ENCODE assay signal across 8 cellular contexts in genomic region chr3:100333970-100334339, GRCh38. TPM values are rescaled to one million over a fixed set of nuclear protein-coding genes. Genes with fewer than 3 reads are reported as not detected.
A peak's percentile ranks its signal among the peaks of the same experiment; 100 is the strongest.
DNase-seq lines count a peak whose midpoint lies in the region; ATAC-seq, FAIRE-seq and TF ChIP-seq lines count a peak whose summit lies in the region.

No MANE protein-coding gene starts in this region.

- TF ChIP-seq CTCF in WI38 (IDR thresholded peaks at IDR 0.05; ENCODE audit: low read depth, low read length) (no peak), glutamatergic neuron (IDR thresholded peaks at IDR 0.05; ENCODE audit: partially characterized antibody, unreplicated experiment) (no peak), gastrocnemius medialis (IDR thresholded peaks at IDR 0.05 in 4 of 5, conservative IDR thresholded peaks at IDR 0.05 in 1 of 5) (no peak), lower leg skin (IDR thresholded peaks at IDR 0.05) (no peak)

- in situ Hi-C loops in gastrocnemius medialis (cut with MboI; ENCODE audit: low sequenced_read_pairs in 4 of 4) = loop anchor here in 1 of 4 donors (25.0 kb wide), 1 partner anchor 253 kb away; no protein-coding TSS in a partner anchor

- no peak overlapping the region for H3K27ac Mint-ChIP-seq in glutamatergic neuron (ENCODE audit: unreplicated experiment)

- peaks cover 0 to 10% of the 10 kb centered on the region in 2 donors for H3K4me1 ChIP-seq in gastrocnemius medialis

- peak overlapping the region; percentile 85 to 89 (median 88) for H3K27ac ChIP-seq in gastrocnemius medialis

- 51 to 59% methylated on average over 9 of the region's 9 CpGs for WGBS in lower leg skin, 2 donors

- H3K9me3 Mint-ChIP-seq in glutamatergic neuron (ENCODE audit: unreplicated experiment) = peaks cover 9% of the 10 kb centered on the region

- H3K9me3 ChIP-seq in gastrocnemius medialis = no peaks in the 10 kb centered on the region

- H3K4me3 Mint-ChIP-seq in glutamatergic neuron (ENCODE audit: unreplicated experiment) = peak overlapping the region; percentile 87

- ATAC-seq in gastrocnemius medialis = peak; percentile 21 to 22

- peak overlapping the region; percentile 70 for H3K4me3 ChIP-seq in WI38 (ENCODE audit: low read depth, low read length)
- H3K4me3 ChIP-seq in gastrocnemius medialis = peak overlapping the region; percentile 59 to 68 (median 64)
- H3K4me3 ChIP-seq in lower leg skin (ENCODE audit: low read depth, poor library complexity, severe bottlenecking) = no peak overlapping the region

- no peak for FAIRE-seq in GM12891 (lab: Jason Lieb, UNC)

- H3K4me1 Mint-ChIP-seq in glutamatergic neuron (ENCODE audit: low read depth, unreplicated experiment) = peaks cover 8% of the 10 kb centered on the region

- TF ChIP-seq POLR2A in GM12891 (IDR thresholded peaks at IDR 0.05; ENCODE audit: low read depth, low read length) (no peak), gastrocnemius medialis (IDR thresholded peaks at IDR 0.05) (no peak), lower leg skin (IDR thresholded peaks at IDR 0.05) (no peak)

- H3K36me3 ChIP-seq in gastrocnemius medialis = no peaks in the 10 kb centered on the region

- no peaks in the 10 kb centered on the region for H3K36me3 Mint-ChIP-seq in glutamatergic neuron (ENCODE audit: unreplicated experiment)

- intact Hi-C loops in gastrocnemius medialis (cut with DNase I; ENCODE audit: low total_unique reads) (loop anchor here (1.0 to 10.0 kb wide), 4 partner anchors 67 to 517 kb away; partner anchors contain the start of genes CMSS1, LNP1, TBC1D23 and TOMM70), lower leg skin (cut with DNase I; ENCODE audit: low total_unique reads) (no loop called here)

- H3K27me3 ChIP-seq in gastrocnemius medialis = no peaks in the 10 kb centered on the region

- DNase-seq in GM12891 (ENCODE audit: insufficient read length, low spot score) = peak; percentile 9
- DNase-seq in glutamatergic neuron = no peak
- DNase-seq in gastrocnemius medialis = no peak
- DNase-seq in lower leg skin (ENCODE audit: low spot score in 2 of 2) = no peak
- DNase-seq in D341Med (ENCODE audit: low spot score) = no peak
- no peak for DNase-seq in dermis blood vessel endothelial cell
- DNase-seq in SKM-1 (lab: John Stamatoyannopoulos, UW; ENCODE audit: unreplicated experiment) = no peak

- peaks cover 4% of the 10 kb centered on the region for H3K27me3 Mint-ChIP-seq in glutamatergic neuron (ENCODE audit: unreplicated experiment)

TF ChIP-seq in GM12891, 5 proteins besides CTCF, POLR2A, EP300 and RAD21:
- TF ChIP-seq POLR2AphosphoS5 (IDR thresholded peaks at IDR 0.05; ENCODE audit: low read depth, low read length) = no peak
- no peak for TF ChIP-seq PAX5 (IDR thresholded peaks at IDR 0.05; ENCODE audit: insufficient read depth, low read length, severe bottlenecking)
- TF ChIP-seq SPI1 (IDR thresholded peaks at IDR 0.05; ENCODE audit: low read depth, low read length) = no peak
- TF ChIP-seq TAF1 (IDR thresholded peaks at IDR 0.05; ENCODE audit: low read depth, low read length) = no peak
- no peak for TF ChIP-seq POU2F2 (IDR thresholded peaks at IDR 0.05; ENCODE audit: low read depth, low read length)

RNA-seq across cellular contexts. Expression of gene NIT2, which starts 0.6 kb away (rescaled TPM):
- polyA plus RNA-seq in GM12891 (2012; ENCODE audit: low read depth, missing spikeins) = 87.6 TPM
- 39.6 TPM for total RNA-seq in glutamatergic neuron (ENCODE audit: unreplicated experiment)
- total RNA-seq in gastrocnemius medialis = 10 to 100 TPM; 13.5 to 45.2 (median 24.2) TPM
- total RNA-seq in lower leg skin = 10 to 100 TPM; 21.8 to 46.1 (median 35.0) TPM
- total RNA-seq in dermis blood vessel endothelial cell = 6.5 and 8.4 TPM in 2 replicates
